Comparison of ENCODE assay signal across 8 cellular contexts in the genomic region with DNA sequence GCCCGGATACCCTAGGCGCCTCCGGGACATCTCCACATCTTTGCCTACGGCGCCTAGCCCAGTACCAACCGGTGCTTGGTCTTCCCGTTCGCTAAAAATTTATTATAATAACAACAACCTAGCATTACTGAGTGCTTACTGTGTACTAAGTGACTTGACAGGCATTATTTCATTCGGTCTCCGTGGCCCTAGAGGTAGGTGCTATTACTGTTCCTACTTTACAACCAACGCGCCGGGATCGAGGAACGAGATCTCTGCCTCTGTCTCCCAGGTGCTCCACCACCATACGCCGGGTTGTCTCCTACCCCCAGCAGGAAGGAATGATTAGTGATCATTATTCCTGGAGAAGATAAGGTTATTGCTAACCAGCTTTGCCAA. TPM values are rescaled to one million over a fixed set of nuclear protein-coding genes. Genes with fewer than 3 reads are reported as not detected.
DNase-seq lines count a peak whose midpoint lies in the region; ATAC-seq and TF ChIP-seq lines count a peak whose summit lies in the region.

No MANE protein-coding gene starts in this region.

- no peaks in the 10 kb centered on the region for H3K27me3 ChIP-seq in brain microvascular endothelial cell (replicated peaks)
- H3K27me3 ChIP-seq in liver (ENCODE audit: control insufficient read depth in 4 of 4, insufficient read depth in 4 of 4, low read length in 3 of 4) = no peaks in the 10 kb centered on the region
- peaks cover 31% of the 10 kb centered on the region for H3K27me3 ChIP-seq in thymus (ENCODE audit: control insufficient read depth, insufficient read depth)

- peak overlapping the region in 1 of 2 donors; percentile 32 for H3K9ac ChIP-seq in liver (ENCODE audit: low read depth in 1 of 2, low read length in 2 of 2)

- ATAC-seq in GM21367 (IDR thresholded peaks at IDR 0.05; ENCODE audit: unreplicated experiment) (peak; percentile 21), GM21717 (IDR thresholded peaks at IDR 0.05; ENCODE audit: unreplicated experiment) (no peak)

- TF ChIP-seq RAD21 in liver (IDR thresholded peaks at IDR 0.05) = no peak

- in situ Hi-C loops in brain microvascular endothelial cell (cut with HindIII; ENCODE audit: low pct_ligation_motif_present, low sequenced_read_pairs) = no loop called here

- no peaks in the 10 kb centered on the region for H3K36me3 ChIP-seq in brain microvascular endothelial cell (replicated peaks)
- no peaks in the 10 kb centered on the region for H3K36me3 ChIP-seq in liver (ENCODE audit: control insufficient read depth in 4 of 4, insufficient read depth in 3 of 4, low read depth in 1 of 4, low read length in 3 of 4)
- no peaks in the 10 kb centered on the region for H3K36me3 ChIP-seq in thymus (ENCODE audit: control insufficient read depth, insufficient read depth)

- H3K4me3 ChIP-seq in brain microvascular endothelial cell (ENCODE audit: low read depth, low read length) = peak overlapping the region; percentile 86
- peak overlapping the region; percentile 67 to 93 (median 76) for H3K4me3 ChIP-seq in liver (ENCODE audit: low read depth in 1 of 3, low read length in 3 of 3)
- H3K4me3 ChIP-seq in thymus (ENCODE audit: low read length) = peak overlapping the region; percentile 65

- WGBS in liver = 7% methylated on average over 17 of the region's 17 CpGs
- whole genome bisulfite sequencing in thymus = 9% methylated on average over 17 of the region's 17 CpGs

- H3K4me1 ChIP-seq in liver (ENCODE audit: control insufficient read depth in 4 of 4, insufficient read depth in 4 of 4, low read length in 3 of 4) (peaks cover 0 to 37% (median 24%) of the 10 kb centered on the region in 4 donors), thymus (ENCODE audit: control insufficient read depth, insufficient read depth, low read length) (peaks cover 7% of the 10 kb centered on the region)

- DNase-seq in Kasumi-1 (lab: John Stamatoyannopoulos, UW) (peak; percentile 53 to 54), brain microvascular endothelial cell (peak; percentile 29), NCI-H69 (lab: John Stamatoyannopoulos, UW) (no peak)

- H3K27ac ChIP-seq in C4-2B (peak overlapping the region; percentile 84), brain microvascular endothelial cell (peak overlapping the region; percentile 58), liver (ENCODE audit: low read depth in 1 of 2, low read length in 2 of 2) (peak overlapping the region; percentile 71 to 78), thymus (ENCODE audit: low read depth) (peak overlapping the region; percentile 37)

- TF ChIP-seq CTCF in C4-2B (conservative IDR thresholded peaks at IDR 0.05) = no peak
- TF ChIP-seq CTCF in brain microvascular endothelial cell (IDR thresholded peaks at IDR 0.05; ENCODE audit: low read depth, low read length, missing control alignments) = peak; percentile 9
- TF ChIP-seq CTCF in liver (IDR thresholded peaks at IDR 0.05; ENCODE audit: low read depth, low read length, missing input control) = peak; percentile 21

- H3K9me3 ChIP-seq in liver (ENCODE audit: control insufficient read depth in 4 of 4, low read length in 3 of 4) (no peaks in the 10 kb centered on the region), thymus (ENCODE audit: control insufficient read depth) (no peaks in the 10 kb centered on the region)

TF ChIP-seq in liver, 16 proteins besides CTCF, POLR2A, EP300 and RAD21:
- TF ChIP-seq FOXA1 (IDR thresholded peaks at IDR 0.05) (no peak), FOXA2 (IDR thresholded peaks at IDR 0.05) (no peak), HNF4G (IDR thresholded peaks at IDR 0.05) (no peak), SP1 (IDR thresholded peaks at IDR 0.05) (no peak), NR2F2 (IDR thresholded peaks at IDR 0.05) (no peak), YY1 (IDR thresholded peaks at IDR 0.05) (no peak), EGR1 (IDR thresholded peaks at IDR 0.05; ENCODE audit: low read depth in 2 of 2) (no peak), GABPA (IDR thresholded peaks at IDR 0.05 in 1 of 2, conservative IDR thresholded peaks at IDR 0.05 in 1 of 2) (no peak), HNF4A (conservative IDR thresholded peaks at IDR 0.05) (no peak), JUND (IDR thresholded peaks at IDR 0.05) (no peak), TAF1 (conservative IDR thresholded peaks at IDR 0.05) (no peak), RXRA (IDR thresholded peaks at IDR 0.05) (no peak)
- TF ChIP-seq, protein P1, sequence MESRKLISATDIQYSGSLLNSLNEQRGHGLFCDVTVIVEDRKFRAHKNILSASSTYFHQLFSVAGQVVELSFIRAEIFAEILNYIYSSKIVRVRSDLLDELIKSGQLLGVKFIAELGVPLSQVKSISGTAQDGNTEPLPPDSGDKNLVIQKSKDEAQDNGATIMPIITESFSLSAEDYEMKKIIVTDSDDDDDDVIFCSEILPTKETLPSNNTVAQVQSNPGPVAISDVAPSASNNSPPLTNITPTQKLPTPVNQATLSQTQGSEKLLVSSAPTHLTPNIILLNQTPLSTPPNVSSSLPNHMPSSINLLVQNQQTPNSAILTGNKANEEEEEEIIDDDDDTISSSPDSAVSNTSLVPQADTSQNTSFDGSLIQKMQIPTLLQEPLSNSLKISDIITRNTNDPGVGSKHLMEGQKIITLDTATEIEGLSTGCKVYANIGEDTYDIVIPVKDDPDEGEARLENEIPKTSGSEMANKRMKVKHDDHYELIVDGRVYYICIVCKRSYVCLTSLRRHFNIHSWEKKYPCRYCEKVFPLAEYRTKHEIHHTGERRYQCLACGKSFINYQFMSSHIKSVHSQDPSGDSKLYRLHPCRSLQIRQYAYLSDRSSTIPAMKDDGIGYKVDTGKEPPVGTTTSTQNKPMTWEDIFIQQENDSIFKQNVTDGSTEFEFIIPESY (IDR thresholded peaks at IDR 0.05) = no peak
- TF ChIP-seq, protein P2, sequence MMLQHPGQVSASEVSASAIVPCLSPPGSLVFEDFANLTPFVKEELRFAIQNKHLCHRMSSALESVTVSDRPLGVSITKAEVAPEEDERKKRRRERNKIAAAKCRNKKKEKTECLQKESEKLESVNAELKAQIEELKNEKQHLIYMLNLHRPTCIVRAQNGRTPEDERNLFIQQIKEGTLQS (IDR thresholded peaks at IDR 0.05) = no peak
- TF ChIP-seq, protein P3, sequence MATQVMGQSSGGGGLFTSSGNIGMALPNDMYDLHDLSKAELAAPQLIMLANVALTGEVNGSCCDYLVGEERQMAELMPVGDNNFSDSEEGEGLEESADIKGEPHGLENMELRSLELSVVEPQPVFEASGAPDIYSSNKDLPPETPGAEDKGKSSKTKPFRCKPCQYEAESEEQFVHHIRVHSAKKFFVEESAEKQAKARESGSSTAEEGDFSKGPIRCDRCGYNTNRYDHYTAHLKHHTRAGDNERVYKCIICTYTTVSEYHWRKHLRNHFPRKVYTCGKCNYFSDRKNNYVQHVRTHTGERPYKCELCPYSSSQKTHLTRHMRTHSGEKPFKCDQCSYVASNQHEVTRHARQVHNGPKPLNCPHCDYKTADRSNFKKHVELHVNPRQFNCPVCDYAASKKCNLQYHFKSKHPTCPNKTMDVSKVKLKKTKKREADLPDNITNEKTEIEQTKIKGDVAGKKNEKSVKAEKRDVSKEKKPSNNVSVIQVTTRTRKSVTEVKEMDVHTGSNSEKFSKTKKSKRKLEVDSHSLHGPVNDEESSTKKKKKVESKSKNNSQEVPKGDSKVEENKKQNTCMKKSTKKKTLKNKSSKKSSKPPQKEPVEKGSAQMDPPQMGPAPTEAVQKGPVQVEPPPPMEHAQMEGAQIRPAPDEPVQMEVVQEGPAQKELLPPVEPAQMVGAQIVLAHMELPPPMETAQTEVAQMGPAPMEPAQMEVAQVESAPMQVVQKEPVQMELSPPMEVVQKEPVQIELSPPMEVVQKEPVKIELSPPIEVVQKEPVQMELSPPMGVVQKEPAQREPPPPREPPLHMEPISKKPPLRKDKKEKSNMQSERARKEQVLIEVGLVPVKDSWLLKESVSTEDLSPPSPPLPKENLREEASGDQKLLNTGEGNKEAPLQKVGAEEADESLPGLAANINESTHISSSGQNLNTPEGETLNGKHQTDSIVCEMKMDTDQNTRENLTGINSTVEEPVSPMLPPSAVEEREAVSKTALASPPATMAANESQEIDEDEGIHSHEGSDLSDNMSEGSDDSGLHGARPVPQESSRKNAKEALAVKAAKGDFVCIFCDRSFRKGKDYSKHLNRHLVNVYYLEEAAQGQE (IDR thresholded peaks at IDR 0.05) = no peak
- TF ChIP-seq, protein P4, sequence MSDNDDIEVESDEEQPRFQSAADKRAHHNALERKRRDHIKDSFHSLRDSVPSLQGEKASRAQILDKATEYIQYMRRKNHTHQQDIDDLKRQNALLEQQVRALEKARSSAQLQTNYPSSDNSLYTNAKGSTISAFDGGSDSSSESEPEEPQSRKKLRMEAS (IDR thresholded peaks at IDR 0.05) = no peak

RNA-seq across cellular contexts. Expression of a gene that starts 0.7 kb away (rescaled TPM):
- total RNA-seq in liver = 10 to 100 TPM; 16.7 to 21.5 TPM
- 10 to 100 TPM; 13.3 TPM for polyA plus RNA-seq in liver
- polyA plus RNA-seq in thymus = 37.9 TPM
